30 cellular contexts compared by ENCODE assay signal in the genomic region with DNA sequence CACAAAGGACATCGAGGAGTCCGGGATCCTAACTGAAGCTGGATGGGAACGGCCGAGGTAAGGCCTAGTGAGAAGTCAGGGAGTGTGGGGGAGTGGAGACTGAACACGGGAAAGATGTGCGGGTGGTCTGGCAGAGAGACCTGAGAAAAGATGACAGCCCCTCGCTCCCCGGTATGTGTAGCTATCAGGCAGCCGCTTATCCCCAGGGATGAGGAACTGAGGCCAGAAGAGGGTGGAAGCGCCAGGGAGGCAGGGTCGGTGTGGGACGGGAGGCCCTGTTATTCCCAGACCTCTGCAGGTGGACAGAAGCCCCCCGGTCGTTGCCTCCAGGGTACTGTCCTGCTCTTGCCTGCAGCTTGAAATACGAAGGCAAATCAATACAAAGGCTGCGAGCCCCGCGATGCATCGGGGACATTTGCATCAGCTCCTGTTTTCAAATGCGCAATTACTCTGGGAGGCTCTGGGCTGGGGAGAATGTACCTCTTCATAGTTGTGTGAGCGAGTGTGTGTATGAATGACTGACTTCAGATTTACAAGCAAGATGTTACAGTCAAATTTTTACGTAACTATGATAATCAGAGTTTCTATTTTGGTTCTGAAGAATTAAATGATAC.
"Had no signal": no experiment of that assay in that cellular context is flagged by ENCODE, and none has a peak within 500 bp of the region (broad histone marks: within the 10 kb centered on the region; RNA-seq: fewer than 3 reads in every experiment).

No MANE protein-coding gene starts in this region.

- H3K27ac Mint-ChIP-seq: activated B cell treated with CpG ODN at 0.5 μM for 24 hours; activated CD8-positive, alpha-beta memory T cell treated with anti-CD3 and anti-CD28 coated beads, Interleukin-2, amount 10 ng/mL, durations not matched to agents 7 days and 5 days; activated CD8-positive, alpha-beta T cell treated with anti-CD3 and anti-CD28 coated beads, Interleukin-2, amount 10 ng/mL, durations not matched to agents 7 days and 5 days; activated naive CD4-positive, alpha-beta T cell treated with anti-CD3 and anti-CD28 coated beads, Interleukin-2, amount 50 U/mL, for 24 hours; activated naive CD8-positive, alpha-beta T cell treated with anti-CD3 and anti-CD28 coated beads, Interleukin-2, amount 50 U/mL, for 24 hours; activated T-helper 2 cell treated with anti-CD3 and anti-CD28 coated beads, Interferon-gamma antibody, Interleukin-2, Interleukin-4, amounts not matched to agents 10 μg/mL and 5 μg/mL and 100 μg/mL, durations not matched to agents 14 hours and 24 hours and 36 hours; dendritic cell treated with granulocyte-macrophage colony-stimulating factor and Interleukin-4, amounts not matched to agents 40 ng/mL and 50 ng/mL, for 4 days; endodermal cell; naive thymus-derived CD8-positive, alpha-beta T cell; progenitor cell of endocrine pancreas; stimulated activated effector memory CD8-positive, alpha-beta T cell treated with anti-CD3 and anti-CD28 coated beads, Interleukin-12 subunit alpha, Interleukin-12 subunit beta, amount 100 ng/mL, for 72 hours; stimulated activated naive CD8-positive, alpha-beta T cell treated with anti-CD3 and anti-CD28 coated beads, Interleukin-15, amount 100 ng/mL, for 72 hours had no signal

- H3K9me3 Mint-ChIP-seq: activated B cell treated with CpG ODN at 0.5 μM for 24 hours; activated naive CD4-positive, alpha-beta T cell treated with anti-CD3 and anti-CD28 coated beads, Interleukin-2, amount 50 U/mL, for 24 hours; activated naive CD8-positive, alpha-beta T cell treated with anti-CD3 and anti-CD28 coated beads, Interleukin-2, amount 50 U/mL, for 24 hours; activated T-helper 2 cell treated with anti-CD3 and anti-CD28 coated beads, Interferon-gamma antibody, Interleukin-2, Interleukin-4, amounts not matched to agents 10 μg/mL and 5 μg/mL and 100 μg/mL, durations not matched to agents 14 hours and 24 hours and 36 hours; central memory CD8-positive, alpha-beta T cell; dendritic cell treated with granulocyte-macrophage colony-stimulating factor and Interleukin-4, amounts not matched to agents 40 ng/mL and 50 ng/mL, for 4 days; stimulated activated effector memory CD8-positive, alpha-beta T cell treated with anti-CD3 and anti-CD28 coated beads, Interleukin-12 subunit alpha, Interleukin-12 subunit beta, amount 100 ng/mL, for 72 hours; stimulated activated naive CD8-positive, alpha-beta T cell treated with anti-CD3 and anti-CD28 coated beads, Interleukin-15, amount 100 ng/mL, for 72 hours had no signal

- H3K36me3 Mint-ChIP-seq: activated CD8-positive, alpha-beta memory T cell treated with anti-CD3 and anti-CD28 coated beads, Interleukin-2, amount 10 ng/mL, durations not matched to agents 7 days and 5 days; naive thymus-derived CD8-positive, alpha-beta T cell had no signal

- H3K4me1 ChIP-seq: breast epithelium, heart left ventricle, lower lobe of right lung, thyroid gland, upper lobe of left lung had no signal

- H3K4me3 Mint-ChIP-seq: activated B cell treated with CpG ODN at 0.5 μM for 24 hours; activated CD8-positive, alpha-beta memory T cell treated with anti-CD3 and anti-CD28 coated beads, Interleukin-2, amount 10 ng/mL, durations not matched to agents 7 days and 5 days; activated CD8-positive, alpha-beta T cell treated with anti-CD3 and anti-CD28 coated beads, Interleukin-2, amount 10 ng/mL, durations not matched to agents 7 days and 5 days; activated naive CD4-positive, alpha-beta T cell treated with anti-CD3 and anti-CD28 coated beads, Interleukin-2, amount 50 U/mL, for 24 hours; activated naive CD8-positive, alpha-beta T cell treated with anti-CD3 and anti-CD28 coated beads, Interleukin-2, amount 50 U/mL, for 24 hours; central memory CD8-positive, alpha-beta T cell; dendritic cell treated with granulocyte-macrophage colony-stimulating factor and Interleukin-4, amounts not matched to agents 40 ng/mL and 50 ng/mL, for 4 days; endodermal cell; naive thymus-derived CD8-positive, alpha-beta T cell; stimulated activated effector memory CD8-positive, alpha-beta T cell treated with anti-CD3 and anti-CD28 coated beads, Interleukin-12 subunit alpha, Interleukin-12 subunit beta, amount 100 ng/mL, for 72 hours; stimulated activated naive CD8-positive, alpha-beta T cell treated with anti-CD3 and anti-CD28 coated beads, Interleukin-15, amount 100 ng/mL, for 72 hours had no signal

- H3K36me3 ChIP-seq: breast epithelium, heart left ventricle, lower lobe of right lung, neutrophil, thyroid gland, upper lobe of left lung had no signal

- H3K27ac ChIP-seq: breast epithelium, heart left ventricle, lower lobe of right lung, neutrophil, skin epidermis, thyroid gland, upper lobe of left lung had no signal

- H3K9me3 ChIP-seq: lower lobe of right lung, neutrophil, thyroid gland, upper lobe of left lung had no signal

- DNase-seq: activated B cell treated with CpG ODN at 0.5 μM for 24 hours; activated CD8-positive, alpha-beta memory T cell treated with anti-CD3 and anti-CD28 coated beads, Interleukin-2, amount 10 ng/mL, durations not matched to agents 7 days and 5 days; activated CD8-positive, alpha-beta T cell treated with anti-CD3 and anti-CD28 coated beads, Interleukin-2, amount 10 ng/mL, durations not matched to agents 7 days and 5 days; activated naive CD8-positive, alpha-beta T cell treated with anti-CD3 and anti-CD28 coated beads, Interleukin-2, amount 50 U/mL, for 24 hours; activated T-cell treated with anti-CD3 and anti-CD28 coated beads, Interleukin-2, amount 50 U/mL, for 48 hours; amygdala; endodermal cell; foreskin fibroblast; heart left ventricle; hypothalamus; lower lobe of right lung; mesenchymal stem cell; naive thymus-derived CD8-positive, alpha-beta T cell; stimulated activated CD4-positive, alpha-beta T cell treated with anti-CD3 and anti-CD28 coated beads, Interleukin-4, amount 100 ng/mL, for 24 hours; stimulated activated naive CD8-positive, alpha-beta T cell treated with anti-CD3 and anti-CD28 coated beads, Interleukin-15, amount 100 ng/mL, for 72 hours; T-helper 2 cell; thyroid gland; upper lobe of left lung had no signal

- ATAC-seq: activated CD8-positive, alpha-beta memory T cell treated with anti-CD3 and anti-CD28 coated beads, Interleukin-2, amount 10 ng/mL, durations not matched to agents 7 days and 5 days; activated CD8-positive, alpha-beta T cell treated with anti-CD3 and anti-CD28 coated beads, Interleukin-2, amount 10 ng/mL, durations not matched to agents 7 days and 5 days; activated naive CD8-positive, alpha-beta T cell treated with anti-CD3 and anti-CD28 coated beads, Interleukin-2, amount 50 U/mL, for 24 hours; esophagus mucosa; heart left ventricle; left lobe of liver; lower lobe of right lung; naive thymus-derived CD8-positive, alpha-beta T cell; sciatic nerve; stimulated activated effector memory CD8-positive, alpha-beta T cell treated with anti-CD3 and anti-CD28 coated beads, Interleukin-12 subunit alpha, Interleukin-12 subunit beta, amount 100 ng/mL, for 72 hours had no signal

- H3K27me3 Mint-ChIP-seq: central memory CD8-positive, alpha-beta T cell had no signal

- H3K4me1 Mint-ChIP-seq: activated CD8-positive, alpha-beta memory T cell treated with anti-CD3 and anti-CD28 coated beads, Interleukin-2, amount 10 ng/mL, durations not matched to agents 7 days and 5 days; activated naive CD4-positive, alpha-beta T cell treated with anti-CD3 and anti-CD28 coated beads, Interleukin-2, amount 50 U/mL, for 24 hours; activated naive CD8-positive, alpha-beta T cell treated with anti-CD3 and anti-CD28 coated beads, Interleukin-2, amount 50 U/mL, for 24 hours; central memory CD8-positive, alpha-beta T cell; endodermal cell; naive thymus-derived CD8-positive, alpha-beta T cell; stimulated activated effector memory CD8-positive, alpha-beta T cell treated with anti-CD3 and anti-CD28 coated beads, Interleukin-12 subunit alpha, Interleukin-12 subunit beta, amount 100 ng/mL, for 72 hours; stimulated activated naive CD8-positive, alpha-beta T cell treated with anti-CD3 and anti-CD28 coated beads, Interleukin-15, amount 100 ng/mL, for 72 hours had no signal

- H3K27me3 ChIP-seq: thyroid gland, upper lobe of left lung had no signal

- H3K4me3 ChIP-seq: breast epithelium, heart left ventricle, lower lobe of right lung, skin epidermis, thyroid gland, upper lobe of left lung had no signal
